In genomic region chr4:16075061-16075460, GRCh38 we compare ENCODE assay signal across 25 cellular contexts. TPM values are rescaled to one million over a fixed set of nuclear protein-coding genes. Genes with fewer than 3 reads are reported as not detected.
"Had no signal": no experiment of that assay in that cellular context is flagged by ENCODE, and none has a peak within 500 bp of the region (broad histone marks: within the 10 kb centered on the region; RNA-seq: fewer than 3 reads in every experiment).

No MANE protein-coding gene starts in this region.

- H3K9me3 ChIP-seq: gastrocnemius medialis, left lung, right atrium auricular region, stomach, thyroid gland, vagina had no signal

- ATAC-seq: gastrocnemius medialis; left cardiac atrium; left lung; naive thymus-derived CD4-positive, alpha-beta T cell; sciatic nerve; stimulated activated effector memory CD8-positive, alpha-beta T cell treated with anti-CD3 and anti-CD28 coated beads, Interleukin-12 subunit alpha, Interleukin-12 subunit beta, amount 100 ng/mL, for 72 hours had no signal

- H3K36me3 ChIP-seq: gastrocnemius medialis, left lung, right atrium auricular region, stomach, thyroid gland, vagina had no signal

- H3K27me3 ChIP-seq: neural progenitor cell, right atrium auricular region, thyroid gland, vagina had no signal

- H3K4me3 ChIP-seq: coronary artery, gastrocnemius medialis, left lung, neural progenitor cell, right atrium auricular region, stomach, thyroid gland, vagina had no signal

- H3K4me1 ChIP-seq: gastrocnemius medialis, left lung, parathyroid adenoma, thyroid gland, vagina had no signal

- DNase-seq: dermis blood vessel endothelial cell; effector memory CD4-positive, alpha-beta T cell; foreskin fibroblast; gastrocnemius medialis; head of caudate nucleus; left cardiac atrium; left lung; mesenchymal stem cell; midbrain; naive thymus-derived CD4-positive, alpha-beta T cell; stimulated activated CD4-positive, alpha-beta T cell treated with anti-CD3 and anti-CD28 coated beads, Interleukin-2, amount 100 ng/mL, for 24 hours; stimulated activated CD4-positive, alpha-beta T cell treated with anti-CD3 and anti-CD28 coated beads, Interleukin-4, amount 100 ng/mL, for 24 hours; stimulated activated naive CD4-positive, alpha-beta T cell treated with Interleukin-2 at 50 U/mL for 16 hours; stomach; thyroid gland; trophoblast cell had no signal

- H3K27ac ChIP-seq: coronary artery, gastrocnemius medialis, left lung, neural progenitor cell, parathyroid adenoma, right atrium auricular region, stomach, thyroid gland, vagina had no signal

- H3K9ac ChIP-seq: neural progenitor cell, parathyroid adenoma had no signal

RNA-seq across cellular contexts. Expression of gene PROM1, which starts 8.8 kb away (rescaled TPM):
- total RNA-seq: lung microvascular endothelial cell, osteoblast, vagina had no signal
